26 cellular contexts compared by ENCODE assay signal in genomic region chr13:25210842-25211241, GRCh38. TPM values are rescaled to one million over a fixed set of nuclear protein-coding genes. Genes with fewer than 3 reads are reported as not detected.
"Had no signal": no experiment of that assay in that cellular context is flagged by ENCODE, and none has a peak within 500 bp of the region (broad histone marks: within the 10 kb centered on the region; RNA-seq: fewer than 3 reads in every experiment).

No MANE protein-coding gene starts in this region.

- H3K36me3 Mint-ChIP-seq: natural killer cell; stimulated activated naive B cell treated with anti-CD40 and anti-IgM and Interleukin-4, amounts not matched to agents 10 μg/mL and 1 μg/mL and 100 μg/mL, for 72 hours; type B pancreatic cell had no signal

- H3K4me1 ChIP-seq: lower lobe of right lung, parathyroid adenoma, right lobe of liver, thyroid gland had no signal

- H3K4me3 ChIP-seq: heart right ventricle, lower lobe of right lung, right lobe of liver, suprapubic skin, thyroid gland had no signal

- H3K27me3 Mint-ChIP-seq: central memory CD8-positive, alpha-beta T cell; stimulated activated naive CD8-positive, alpha-beta T cell treated with anti-CD3 and anti-CD28 coated beads, Interleukin-15, Interleukin-2, amounts not matched to agents 100 ng/mL and 50 ng/mL, for 24 hours had no signal

- H3K9me3 Mint-ChIP-seq: central memory CD8-positive, alpha-beta T cell; endodermal cell; natural killer cell; neural crest cell; stimulated activated naive B cell treated with anti-CD40 and anti-IgM and Interleukin-4, amounts not matched to agents 10 μg/mL and 1 μg/mL and 100 μg/mL, for 72 hours; stimulated activated naive CD8-positive, alpha-beta T cell treated with anti-CD3 and anti-CD28 coated beads, Interleukin-15, Interleukin-2, amounts not matched to agents 100 ng/mL and 50 ng/mL, for 24 hours; type B pancreatic cell had no signal

- H3K9me3 ChIP-seq: heart right ventricle, lower lobe of right lung, right lobe of liver, suprapubic skin, thyroid gland had no signal

- DNase-seq: cortex of kidney; effector CD4-positive, alpha-beta T cell; endodermal cell; foreskin melanocyte; glutamatergic neuron; heart right ventricle; hippocampal formation; kidney glomerular epithelial cell; left ventricle myocardium superior; lower lobe of right lung; natural killer cell; right lobe of liver; stimulated activated naive B cell treated with anti-CD40 and anti-IgM and Interleukin-4, amounts not matched to agents 10 μg/mL and 1 μg/mL and 100 μg/mL, for 72 hours; thyroid gland had no signal

- H3K27me3 ChIP-seq: right lobe of liver, suprapubic skin, thyroid gland had no signal

- H2AFZ ChIP-seq: parathyroid adenoma had no signal

- H3K79me2 ChIP-seq: parathyroid adenoma had no signal

- ATAC-seq: esophagus mucosa; heart right ventricle; left ventricle myocardium superior; lower lobe of right lung; natural killer cell; right lobe of liver; stimulated activated naive B cell treated with anti-CD40 and anti-IgM and Interleukin-4, amounts not matched to agents 10 μg/mL and 1 μg/mL and 100 μg/mL, for 72 hours had no signal

- H3K27ac Mint-ChIP-seq: endodermal cell; natural killer cell; progenitor cell of endocrine pancreas; stimulated activated naive B cell treated with anti-CD40 and anti-IgM and Interleukin-4, amounts not matched to agents 10 μg/mL and 1 μg/mL and 100 μg/mL, for 72 hours; stimulated activated naive CD8-positive, alpha-beta T cell treated with anti-CD3 and anti-CD28 coated beads, Interleukin-15, Interleukin-2, amounts not matched to agents 100 ng/mL and 50 ng/mL, for 24 hours; type B pancreatic cell had no signal

- H3K27ac ChIP-seq: epithelial cell of prostate, heart right ventricle, lower lobe of right lung, parathyroid adenoma, right lobe of liver, suprapubic skin, thyroid gland had no signal

- H3K36me3 ChIP-seq: heart right ventricle, lower lobe of right lung, right lobe of liver, suprapubic skin, thyroid gland had no signal

- H3K9ac ChIP-seq: parathyroid adenoma had no signal

- H3K4me1 Mint-ChIP-seq: central memory CD8-positive, alpha-beta T cell; endodermal cell; natural killer cell; stimulated activated naive B cell treated with anti-CD40 and anti-IgM and Interleukin-4, amounts not matched to agents 10 μg/mL and 1 μg/mL and 100 μg/mL, for 72 hours had no signal

- H3K4me3 Mint-ChIP-seq: central memory CD8-positive, alpha-beta T cell; endodermal cell; natural killer cell; neural crest cell; stimulated activated naive B cell treated with anti-CD40 and anti-IgM and Interleukin-4, amounts not matched to agents 10 μg/mL and 1 μg/mL and 100 μg/mL, for 72 hours; stimulated activated naive CD8-positive, alpha-beta T cell treated with anti-CD3 and anti-CD28 coated beads, Interleukin-15, Interleukin-2, amounts not matched to agents 100 ng/mL and 50 ng/mL, for 24 hours; type B pancreatic cell had no signal

RNA-seq across cellular contexts. Expression of gene AMER2, which starts 38.8 kb away (rescaled TPM):
- total RNA-seq: dermis microvascular lymphatic vessel endothelial cell, esophagus mucosa, heart right ventricle, left ventricle myocardium superior, lower lobe of right lung, natural killer cell, osteoblast, right lobe of liver, skeletal muscle tissue had no signal
